14 cellular contexts compared by ENCODE assay signal in the genomic region with DNA sequence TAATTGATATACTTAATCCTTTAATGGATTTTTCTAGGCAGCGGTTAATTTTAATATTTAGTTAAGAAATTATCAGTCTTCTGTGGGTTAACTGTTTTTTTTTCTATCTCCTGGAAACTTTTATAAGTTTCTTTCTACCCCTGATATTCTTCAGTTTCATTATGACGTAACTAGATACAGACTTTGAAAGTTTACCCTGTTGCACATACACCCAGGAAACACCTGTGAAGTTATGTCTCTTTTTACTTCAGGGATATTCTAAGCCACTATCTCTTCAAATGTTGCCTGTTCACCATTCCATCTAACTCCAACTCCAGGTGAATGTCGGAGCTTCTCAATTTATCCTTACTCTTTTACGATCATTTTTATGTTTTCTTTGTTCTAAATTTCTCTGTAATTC.
DNase-seq lines count a peak whose midpoint lies in the region; ATAC-seq, FAIRE-seq and TF ChIP-seq lines count a peak whose summit lies in the region.
"Had no signal": no experiment of that assay in that cellular context is flagged by ENCODE, and none has a peak within 500 bp of the region (broad histone marks: within the 10 kb centered on the region; RNA-seq: fewer than 3 reads in every experiment).

No MANE protein-coding gene starts in this region.

- CTCF ChIA-PET in GM10248 (lab: Yijun Ruan, JAX), result no interaction called here

- no peaks in the 10 kb centered on the region for H3K36me3 ChIP-seq in Karpas-422 (ENCODE audit: insufficient read depth, low read length)
- H3K36me3 ChIP-seq: ascending aorta, heart right ventricle, lower lobe of right lung had no signal

- no peak for TF ChIP-seq CTCF in GM10248 (IDR thresholded peaks at IDR 0.05; ENCODE audit: control extremely low read depth, extremely low read depth, low read depth, missing control alignments)

- H3K9ac ChIP-seq in Karpas-422 (ENCODE audit: low read length), result no peak overlapping the region

- FAIRE-seq in HTR-8/SVneo (lab: Jason Lieb, UNC), result no peak

- no peaks in the 10 kb centered on the region for H3K9me2 ChIP-seq in Karpas-422 (replicated peaks; ENCODE audit: insufficient read depth, low read length)

- H4K20me1 ChIP-seq in Karpas-422 (ENCODE audit: insufficient read depth, low read depth, low read length), result no peaks in the 10 kb centered on the region

- ATAC-seq in GM19395 (IDR thresholded peaks at IDR 0.05; ENCODE audit: unreplicated experiment) (peak; percentile 59), HG02840 (IDR thresholded peaks at IDR 0.05; ENCODE audit: low FRiP score, unreplicated experiment) (peak; percentile 56), HG03460 (IDR thresholded peaks at IDR 0.05; ENCODE audit: unreplicated experiment) (peak; percentile 48)
- ATAC-seq: heart right ventricle, lower lobe of right lung had no signal

- no peak overlapping the region for H3K27ac ChIP-seq in Karpas-422 (ENCODE audit: low read length)
- H3K27ac ChIP-seq: ascending aorta, heart right ventricle, lower lobe of right lung had no signal

- H3K79me2 ChIP-seq in Karpas-422 (ENCODE audit: low read length), result no peaks in the 10 kb centered on the region

- 0 out of 2 replicates have a peak, but pooled peaks cover 3% of the 10 kb centered on the region for H3K27me3 ChIP-seq in Karpas-422 (ENCODE audit: low read length)
- H3K27me3 ChIP-seq: ascending aorta, heart right ventricle had no signal

- DNase-seq in GM10248 (ENCODE audit: extremely low spot score), result peak; percentile 31
- DNase-seq in Karpas-422, result no peak
- no peak for DNase-seq in HTR-8/SVneo (ENCODE audit: insufficient read length, low spot score)
- DNase-seq in activated CD8-positive, alpha-beta memory T cell treated with anti-CD3 and anti-CD28 coated beads for 24 hours, result no peak
- DNase-seq in activated CD4-positive, alpha-beta T cell treated with anti-CD3 and anti-CD28 coated beads, Interleukin-2, amount 50 U/mL, for 48 hours, result no peak
- DNase-seq: activated CD8-positive, alpha-beta memory T cell treated with anti-CD3 and anti-CD28 coated beads, Interleukin-2, amount 50 U/mL, for 4 hours; heart right ventricle; lower lobe of right lung; NCI-H1092; stimulated activated CD4-positive, alpha-beta T cell treated with anti-CD3 and anti-CD28 coated beads, Interleukin-2, amount 100 ng/mL, for 48 hours had no signal

- H3K4me2 ChIP-seq in Karpas-422 (ENCODE audit: low read depth, low read length, poor library complexity, severe bottlenecking), result no peak overlapping the region

- POLR2A ChIA-PET in GM10248 (lab: Yijun Ruan, JAX), result no interaction called here

- no peaks in the 10 kb centered on the region for H3K9me3 ChIP-seq in Karpas-422 (ENCODE audit: low read length)
- H3K9me3 ChIP-seq: ascending aorta, heart right ventricle, lower lobe of right lung had no signal

- H3K4me1 ChIP-seq in Karpas-422 (ENCODE audit: low read length), result peaks cover 6% of the 10 kb centered on the region
- H3K4me1 ChIP-seq: ascending aorta, lower lobe of right lung had no signal

- H3K4me3 ChIP-seq in Karpas-422 (ENCODE audit: low read length), result no peak overlapping the region
- H3K4me3 ChIP-seq: ascending aorta, heart right ventricle, lower lobe of right lung had no signal

- H2AFZ ChIP-seq in Karpas-422 (ENCODE audit: low read length), result no peak overlapping the region
